1 cellular context compared by ENCODE assay signal in genomic region chr5:121325930-121326329, GRCh38.
TF ChIP-seq lines count a peak whose summit lies in the region.

No MANE protein-coding gene starts in this region.

TF ChIP-seq in SK-N-SH, 30 proteins besides CTCF, POLR2A, EP300 and RAD21 (continued from another document):
- no peak for TF ChIP-seq REST (IDR thresholded peaks at IDR 0.05; ENCODE audit: low read depth, low read length)
- no peak for TF ChIP-seq JUND (IDR thresholded peaks at IDR 0.05)
- no peak for TF ChIP-seq TCF12 (IDR thresholded peaks at IDR 0.05)
- no peak for TF ChIP-seq RXRA (IDR thresholded peaks at IDR 0.05; ENCODE audit: borderline replicate concordance, low read depth)
- TF ChIP-seq MEF2A (IDR thresholded peaks at IDR 0.05; ENCODE audit: borderline replicate concordance, low read depth): no peak
- no peak for TF ChIP-seq TEAD4 (IDR thresholded peaks at IDR 0.05; ENCODE audit: borderline replicate concordance, insufficient read depth)
- no peak for TF ChIP-seq ZBTB33 (IDR thresholded peaks at IDR 0.05; ENCODE audit: borderline replicate concordance, low read depth)
